ENCODE assay signal across 1 cellular context in the genomic region with DNA sequence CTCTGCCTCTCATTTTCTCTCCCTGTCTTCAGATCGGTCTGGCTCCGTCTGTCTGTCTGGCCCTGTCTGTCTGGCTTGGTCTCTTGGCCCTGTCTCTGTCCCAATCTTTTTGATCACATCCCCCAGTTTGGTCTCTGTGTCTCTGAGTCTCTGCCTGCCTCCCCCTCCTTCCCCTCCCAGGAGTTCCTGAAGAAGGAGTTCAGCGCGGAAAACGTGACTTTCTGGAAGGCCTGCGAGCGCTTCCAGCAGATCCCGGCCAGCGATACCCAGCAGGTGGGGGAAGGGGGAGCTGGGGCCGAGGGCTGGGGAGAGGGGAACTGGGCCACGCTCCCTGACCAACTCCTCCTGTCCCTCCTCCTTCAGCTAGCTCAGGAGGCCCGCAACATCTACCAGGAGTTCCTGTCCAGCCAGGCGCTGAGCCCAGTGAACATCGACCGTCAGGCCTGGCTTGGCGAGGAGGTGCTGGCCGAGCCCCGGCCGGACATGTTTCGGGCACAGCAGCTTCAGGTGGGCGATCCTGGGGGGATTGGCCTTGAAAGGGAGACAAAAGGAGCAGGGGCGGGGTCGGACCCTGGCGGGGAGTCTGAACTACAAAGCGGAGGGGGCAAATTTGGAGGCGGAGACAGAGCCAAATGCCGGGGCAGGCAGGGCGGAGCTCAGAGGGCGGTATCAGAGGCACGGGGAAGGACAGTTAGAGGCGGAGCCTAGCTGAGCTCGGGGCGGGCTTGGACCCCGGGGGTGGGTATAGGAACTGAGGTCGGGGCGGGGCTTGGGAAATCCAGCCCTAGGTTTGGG.
TF ChIP-seq lines count a peak whose summit lies in the region.

No MANE protein-coding gene starts in this region.

TF ChIP-seq in K562, 482 proteins besides CTCF, POLR2A, EP300 and RAD21 (continued from another document and continues in another):
- TF ChIP-seq VEZF1 (CRISPR knock-in tag; IDR thresholded peaks at IDR 0.05) = peak; percentile 94
- no peak for TF ChIP-seq FOXP4 (CRISPR knock-in tag; IDR thresholded peaks at IDR 0.05; ENCODE audit: borderline replicate concordance)
- TF ChIP-seq NKRF (IDR thresholded peaks at IDR 0.05; ENCODE audit: borderline replicate concordance) = no peak
- TF ChIP-seq, protein P1, sequence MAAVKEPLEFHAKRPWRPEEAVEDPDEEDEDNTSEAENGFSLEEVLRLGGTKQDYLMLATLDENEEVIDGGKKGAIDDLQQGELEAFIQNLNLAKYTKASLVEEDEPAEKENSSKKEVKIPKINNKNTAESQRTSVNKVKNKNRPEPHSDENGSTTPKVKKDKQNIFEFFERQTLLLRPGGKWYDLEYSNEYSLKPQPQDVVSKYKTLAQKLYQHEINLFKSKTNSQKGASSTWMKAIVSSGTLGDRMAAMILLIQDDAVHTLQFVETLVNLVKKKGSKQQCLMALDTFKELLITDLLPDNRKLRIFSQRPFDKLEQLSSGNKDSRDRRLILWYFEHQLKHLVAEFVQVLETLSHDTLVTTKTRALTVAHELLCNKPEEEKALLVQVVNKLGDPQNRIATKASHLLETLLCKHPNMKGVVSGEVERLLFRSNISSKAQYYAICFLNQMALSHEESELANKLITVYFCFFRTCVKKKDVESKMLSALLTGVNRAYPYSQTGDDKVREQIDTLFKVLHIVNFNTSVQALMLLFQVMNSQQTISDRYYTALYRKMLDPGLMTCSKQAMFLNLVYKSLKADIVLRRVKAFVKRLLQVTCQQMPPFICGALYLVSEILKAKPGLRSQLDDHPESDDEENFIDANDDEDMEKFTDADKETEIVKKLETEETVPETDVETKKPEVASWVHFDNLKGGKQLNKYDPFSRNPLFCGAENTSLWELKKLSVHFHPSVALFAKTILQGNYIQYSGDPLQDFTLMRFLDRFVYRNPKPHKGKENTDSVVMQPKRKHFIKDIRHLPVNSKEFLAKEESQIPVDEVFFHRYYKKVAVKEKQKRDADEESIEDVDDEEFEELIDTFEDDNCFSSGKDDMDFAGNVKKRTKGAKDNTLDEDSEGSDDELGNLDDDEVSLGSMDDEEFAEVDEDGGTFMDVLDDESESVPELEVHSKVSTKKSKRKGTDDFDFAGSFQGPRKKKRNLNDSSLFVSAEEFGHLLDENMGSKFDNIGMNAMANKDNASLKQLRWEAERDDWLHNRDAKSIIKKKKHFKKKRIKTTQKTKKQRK (IDR thresholded peaks at IDR 0.05; ENCODE audit: borderline replicate concordance, low read depth, low read length) = no peak
- TF ChIP-seq, protein P2, sequence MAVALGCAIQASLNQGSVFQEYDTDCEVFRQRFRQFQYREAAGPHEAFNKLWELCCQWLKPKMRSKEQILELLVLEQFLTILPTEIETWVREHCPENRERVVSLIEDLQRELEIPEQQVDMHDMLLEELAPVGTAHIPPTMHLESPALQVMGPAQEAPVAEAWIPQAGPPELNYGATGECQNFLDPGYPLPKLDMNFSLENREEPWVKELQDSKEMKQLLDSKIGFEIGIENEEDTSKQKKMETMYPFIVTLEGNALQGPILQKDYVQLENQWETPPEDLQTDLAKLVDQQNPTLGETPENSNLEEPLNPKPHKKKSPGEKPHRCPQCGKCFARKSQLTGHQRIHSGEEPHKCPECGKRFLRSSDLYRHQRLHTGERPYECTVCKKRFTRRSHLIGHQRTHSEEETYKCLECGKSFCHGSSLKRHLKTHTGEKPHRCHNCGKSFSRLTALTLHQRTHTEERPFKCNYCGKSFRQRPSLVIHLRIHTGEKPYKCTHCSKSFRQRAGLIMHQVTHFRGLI (CRISPR knock-in tag; IDR thresholded peaks at IDR 0.05) = no peak
- TF ChIP-seq, protein P3, sequence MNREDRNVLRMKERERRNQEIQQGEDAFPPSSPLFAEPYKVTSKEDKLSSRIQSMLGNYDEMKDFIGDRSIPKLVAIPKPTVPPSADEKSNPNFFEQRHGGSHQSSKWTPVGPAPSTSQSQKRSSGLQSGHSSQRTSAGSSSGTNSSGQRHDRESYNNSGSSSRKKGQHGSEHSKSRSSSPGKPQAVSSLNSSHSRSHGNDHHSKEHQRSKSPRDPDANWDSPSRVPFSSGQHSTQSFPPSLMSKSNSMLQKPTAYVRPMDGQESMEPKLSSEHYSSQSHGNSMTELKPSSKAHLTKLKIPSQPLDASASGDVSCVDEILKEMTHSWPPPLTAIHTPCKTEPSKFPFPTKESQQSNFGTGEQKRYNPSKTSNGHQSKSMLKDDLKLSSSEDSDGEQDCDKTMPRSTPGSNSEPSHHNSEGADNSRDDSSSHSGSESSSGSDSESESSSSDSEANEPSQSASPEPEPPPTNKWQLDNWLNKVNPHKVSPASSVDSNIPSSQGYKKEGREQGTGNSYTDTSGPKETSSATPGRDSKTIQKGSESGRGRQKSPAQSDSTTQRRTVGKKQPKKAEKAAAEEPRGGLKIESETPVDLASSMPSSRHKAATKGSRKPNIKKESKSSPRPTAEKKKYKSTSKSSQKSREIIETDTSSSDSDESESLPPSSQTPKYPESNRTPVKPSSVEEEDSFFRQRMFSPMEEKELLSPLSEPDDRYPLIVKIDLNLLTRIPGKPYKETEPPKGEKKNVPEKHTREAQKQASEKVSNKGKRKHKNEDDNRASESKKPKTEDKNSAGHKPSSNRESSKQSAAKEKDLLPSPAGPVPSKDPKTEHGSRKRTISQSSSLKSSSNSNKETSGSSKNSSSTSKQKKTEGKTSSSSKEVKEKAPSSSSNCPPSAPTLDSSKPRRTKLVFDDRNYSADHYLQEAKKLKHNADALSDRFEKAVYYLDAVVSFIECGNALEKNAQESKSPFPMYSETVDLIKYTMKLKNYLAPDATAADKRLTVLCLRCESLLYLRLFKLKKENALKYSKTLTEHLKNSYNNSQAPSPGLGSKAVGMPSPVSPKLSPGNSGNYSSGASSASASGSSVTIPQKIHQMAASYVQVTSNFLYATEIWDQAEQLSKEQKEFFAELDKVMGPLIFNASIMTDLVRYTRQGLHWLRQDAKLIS (CRISPR knock-in tag; IDR thresholded peaks at IDR 0.05) = no peak; the same call in 1 of the 2 replicates
- TF ChIP-seq, protein P4, sequence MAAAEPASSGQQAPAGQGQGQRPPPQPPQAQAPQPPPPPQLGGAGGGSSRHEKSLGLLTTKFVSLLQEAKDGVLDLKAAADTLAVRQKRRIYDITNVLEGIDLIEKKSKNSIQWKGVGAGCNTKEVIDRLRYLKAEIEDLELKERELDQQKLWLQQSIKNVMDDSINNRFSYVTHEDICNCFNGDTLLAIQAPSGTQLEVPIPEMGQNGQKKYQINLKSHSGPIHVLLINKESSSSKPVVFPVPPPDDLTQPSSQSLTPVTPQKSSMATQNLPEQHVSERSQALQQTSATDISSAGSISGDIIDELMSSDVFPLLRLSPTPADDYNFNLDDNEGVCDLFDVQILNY (CRISPR knock-in tag; IDR thresholded peaks at IDR 0.05) = 0 out of 2 replicates have a peak, but pooled peaks have one; percentile 25
- TF ChIP-seq REST (CRISPR knock-in tag; IDR thresholded peaks at IDR 0.05; ENCODE audit: low read depth) = no peak
- peak in 1 of 2 experiments; percentile 44; a peak in 1 of 4 replicates for TF ChIP-seq HDAC1 (IDR thresholded peaks at IDR 0.05)
- no peak for TF ChIP-seq MCM5 (IDR thresholded peaks at IDR 0.05; ENCODE audit: low read depth)
- no peak for TF ChIP-seq ZNF445 (CRISPR knock-in tag; IDR thresholded peaks at IDR 0.05; ENCODE audit: low read depth)
- TF ChIP-seq CBX8 (IDR thresholded peaks at IDR 0.05; ENCODE audit: borderline replicate concordance, extremely low read depth, low read depth, low read length, poor library complexity, severe bottlenecking) = no peak
- peak; percentile 80 for TF ChIP-seq SMARCA4 (IDR thresholded peaks at IDR 0.05)
- no peak for TF ChIP-seq RBM34 (IDR thresholded peaks at IDR 0.05; ENCODE audit: borderline replicate concordance, insufficient read depth, low read length)
- TF ChIP-seq SP1 (CRISPR knock-in tag; IDR thresholded peaks at IDR 0.05) = no peak; the same call in 1 of the 2 replicates
- TF ChIP-seq SRF (CRISPR knock-in tag; IDR thresholded peaks at IDR 0.05) = peak in 1 of 2 experiments; percentile 11; a peak in 1 of 4 replicates
- TF ChIP-seq HMGXB4 (CRISPR knock-in tag; IDR thresholded peaks at IDR 0.05) = no peak
- TF ChIP-seq TRIM24 (IDR thresholded peaks at IDR 0.05) = peak in 1 of 2 experiments; percentile 14; a peak in 1 of 4 replicates
- TF ChIP-seq MCM2 (IDR thresholded peaks at IDR 0.05; ENCODE audit: low read depth) = no peak
- TF ChIP-seq, protein P5, sequence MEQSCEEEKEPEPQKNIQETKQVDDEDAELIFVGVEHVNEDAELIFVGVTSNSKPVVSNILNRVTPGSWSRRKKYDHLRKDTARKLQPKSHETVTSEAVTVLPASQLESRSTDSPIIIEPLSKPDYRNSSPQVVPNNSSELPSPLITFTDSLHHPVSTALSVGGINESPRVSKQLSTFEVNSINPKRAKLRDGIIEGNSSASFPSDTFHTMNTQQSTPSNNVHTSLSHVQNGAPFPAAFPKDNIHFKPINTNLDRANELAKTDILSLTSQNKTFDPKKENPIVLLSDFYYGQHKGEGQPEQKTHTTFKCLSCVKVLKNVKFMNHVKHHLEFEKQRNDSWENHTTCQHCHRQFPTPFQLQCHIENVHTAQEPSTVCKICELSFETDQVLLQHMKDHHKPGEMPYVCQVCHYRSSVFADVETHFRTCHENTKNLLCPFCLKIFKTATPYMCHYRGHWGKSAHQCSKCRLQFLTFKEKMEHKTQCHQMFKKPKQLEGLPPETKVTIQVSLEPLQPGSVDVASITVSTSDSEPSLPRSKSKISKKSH (CRISPR knock-in tag; IDR thresholded peaks at IDR 0.05) = no peak
- peak; percentile 71; the same call in 1 of the 2 replicates for TF ChIP-seq SMARCE1 (IDR thresholded peaks at IDR 0.05)
